Comparison of ENCODE assay signal across 8 cellular contexts in the genomic region with DNA sequence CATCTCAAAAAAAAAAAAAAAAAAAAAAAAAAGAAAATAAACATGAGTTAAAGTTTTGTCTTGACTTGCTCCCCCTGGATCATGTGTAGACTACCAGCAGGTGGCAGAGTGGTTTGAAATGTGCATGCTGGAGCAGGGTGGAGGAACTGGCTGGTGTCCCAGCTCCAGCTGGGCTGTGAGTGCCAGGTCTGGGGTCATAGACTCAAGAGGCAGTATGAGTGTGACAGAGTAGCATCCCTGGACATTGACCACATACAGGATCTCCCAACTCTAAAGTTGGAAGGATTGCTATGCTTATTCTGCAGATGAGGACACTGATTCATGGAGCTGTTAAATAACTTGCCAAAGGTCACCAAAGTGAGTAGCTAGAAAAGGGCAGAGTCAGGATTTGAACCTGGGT.
DNase-seq lines count a peak whose midpoint lies in the region; TF ChIP-seq lines count a peak whose summit lies in the region.

No MANE protein-coding gene starts in this region.

- no peaks in the 10 kb centered on the region for H3K9me3 ChIP-seq in HEK293 (ENCODE audit: control insufficient read depth, insufficient read depth, low read depth, low read length)
- H3K9me3 ChIP-seq in adipocyte (ENCODE audit: control insufficient read depth, low read length), result no peaks in the 10 kb centered on the region

- CTCF ChIA-PET in HEK293 (lab: Yijun Ruan, JAX), result interaction anchor here (0.6 to 1.2 kb wide), 5 partner anchors 10 to 213 kb away, joined by 3 to 4 read pairs (median 3); no protein-coding TSS in a partner anchor

- peak; percentile 63 for TF ChIP-seq CTCF in AG09309 (IDR thresholded peaks at IDR 0.05; ENCODE audit: control insufficient read depth, insufficient read depth, low read depth, low read length, missing control alignments)
- peak; percentile 25; the same call in 1 of the 2 replicates for TF ChIP-seq CTCF in HEK293 (tag by site-specific recombination; IDR thresholded peaks at IDR 0.05)

- H3K27me3 ChIP-seq in adipocyte (replicated peaks; ENCODE audit: control insufficient read depth, insufficient read depth, low read length), result peaks cover 7% of the 10 kb centered on the region

- peak; percentile 2 for DNase-seq in AG09309 (ENCODE audit: low read depth)
- DNase-seq in adipocyte (ENCODE audit: low read depth), result peak; percentile 28
- peak; percentile 76 for DNase-seq in iPS-NIHi11 (ENCODE audit: low spot score)
- no peak for DNase-seq in NCI-H146 treated with DMSO at 0.1 percent for 48 hours (lab: John Stamatoyannopoulos, UW; ENCODE audit: unreplicated experiment)
- DNase-seq in activated CD4-positive, alpha-beta T cell treated with anti-CD3 and anti-CD28 coated beads for 1 hour, result no peak
- DNase-seq in stimulated activated CD4-positive, alpha-beta T cell treated with anti-CD3 and anti-CD28 coated beads, Interleukin-4, amount 100 ng/mL, for 24 hours, result no peak
- DNase-seq in NK-92 (lab: John Stamatoyannopoulos, UW; ENCODE audit: unreplicated experiment), result no peak

- H3K4me3 ChIP-seq in AG09309 (ENCODE audit: control insufficient read depth, low read depth, low read length) (no peak overlapping the region), HEK293 (ENCODE audit: low read depth, low read length) (no peak overlapping the region), adipocyte (ENCODE audit: low read length) (no peak overlapping the region)

- no peak overlapping the region for H3K9ac ChIP-seq in adipocyte (ENCODE audit: low read length)

- POLR2A ChIA-PET in HEK293 (lab: Yijun Ruan, JAX), result no interaction called here

- H3K4me1 ChIP-seq in HEK293 (ENCODE audit: control insufficient read depth, insufficient read depth, low read length) (no peaks in the 10 kb centered on the region), adipocyte (ENCODE audit: control insufficient read depth, insufficient read depth, low read length) (no peaks in the 10 kb centered on the region)

- no peak overlapping the region for H3K27ac ChIP-seq in HEK293 (ENCODE audit: extremely low read depth, low read depth, low read length)

- H3K36me3 ChIP-seq in HEK293 (ENCODE audit: control insufficient read depth in 2 of 2, insufficient read depth in 1 of 2, low read length in 2 of 2), result no peaks in the 10 kb centered on the region
- no peaks in the 10 kb centered on the region for H3K36me3 ChIP-seq in adipocyte (ENCODE audit: control insufficient read depth, insufficient read depth, low read length, severe bottlenecking)

TF ChIP-seq in HEK293, 187 proteins besides CTCF, POLR2A, EP300 and RAD21:
- TF ChIP-seq ZNF112 (tag by site-specific recombination; IDR thresholded peaks at IDR 0.05), result no peak
- no peak for TF ChIP-seq ZEB2 (tag by site-specific recombination; IDR thresholded peaks at IDR 0.05)
- TF ChIP-seq, protein P1, sequence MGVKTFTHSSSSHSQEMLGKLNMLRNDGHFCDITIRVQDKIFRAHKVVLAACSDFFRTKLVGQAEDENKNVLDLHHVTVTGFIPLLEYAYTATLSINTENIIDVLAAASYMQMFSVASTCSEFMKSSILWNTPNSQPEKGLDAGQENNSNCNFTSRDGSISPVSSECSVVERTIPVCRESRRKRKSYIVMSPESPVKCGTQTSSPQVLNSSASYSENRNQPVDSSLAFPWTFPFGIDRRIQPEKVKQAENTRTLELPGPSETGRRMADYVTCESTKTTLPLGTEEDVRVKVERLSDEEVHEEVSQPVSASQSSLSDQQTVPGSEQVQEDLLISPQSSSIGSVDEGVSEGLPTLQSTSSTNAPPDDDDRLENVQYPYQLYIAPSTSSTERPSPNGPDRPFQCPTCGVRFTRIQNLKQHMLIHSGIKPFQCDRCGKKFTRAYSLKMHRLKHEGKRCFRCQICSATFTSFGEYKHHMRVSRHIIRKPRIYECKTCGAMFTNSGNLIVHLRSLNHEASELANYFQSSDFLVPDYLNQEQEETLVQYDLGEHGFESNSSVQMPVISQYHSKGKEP (tag by site-specific recombination; IDR thresholded peaks at IDR 0.05), result no peak
- no peak for TF ChIP-seq ZNF664 (tag by site-specific recombination; IDR thresholded peaks at IDR 0.05)
- TF ChIP-seq ZNF501 (tag by site-specific recombination; IDR thresholded peaks at IDR 0.05), result no peak
- TF ChIP-seq ZNF169 (tag by site-specific recombination; IDR thresholded peaks at IDR 0.05), result no peak
- no peak for TF ChIP-seq ZNF114 (tag by site-specific recombination; IDR thresholded peaks at IDR 0.05)
- TF ChIP-seq GLI2 (tag by site-specific recombination; IDR thresholded peaks at IDR 0.05; ENCODE audit: borderline replicate concordance, low read depth), result no peak
- TF ChIP-seq KLF9 (tag by site-specific recombination; IDR thresholded peaks at IDR 0.05; ENCODE audit: low read depth), result no peak
- TF ChIP-seq, protein P2, sequence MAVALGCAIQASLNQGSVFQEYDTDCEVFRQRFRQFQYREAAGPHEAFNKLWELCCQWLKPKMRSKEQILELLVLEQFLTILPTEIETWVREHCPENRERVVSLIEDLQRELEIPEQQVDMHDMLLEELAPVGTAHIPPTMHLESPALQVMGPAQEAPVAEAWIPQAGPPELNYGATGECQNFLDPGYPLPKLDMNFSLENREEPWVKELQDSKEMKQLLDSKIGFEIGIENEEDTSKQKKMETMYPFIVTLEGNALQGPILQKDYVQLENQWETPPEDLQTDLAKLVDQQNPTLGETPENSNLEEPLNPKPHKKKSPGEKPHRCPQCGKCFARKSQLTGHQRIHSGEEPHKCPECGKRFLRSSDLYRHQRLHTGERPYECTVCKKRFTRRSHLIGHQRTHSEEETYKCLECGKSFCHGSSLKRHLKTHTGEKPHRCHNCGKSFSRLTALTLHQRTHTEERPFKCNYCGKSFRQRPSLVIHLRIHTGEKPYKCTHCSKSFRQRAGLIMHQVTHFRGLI (tag by site-specific recombination; IDR thresholded peaks at IDR 0.05), result no peak
- TF ChIP-seq KLF1 (tag by site-specific recombination; IDR thresholded peaks at IDR 0.05), result no peak
- TF ChIP-seq ZNF785 (tag by site-specific recombination; IDR thresholded peaks at IDR 0.05), result no peak
- TF ChIP-seq, protein P3, sequence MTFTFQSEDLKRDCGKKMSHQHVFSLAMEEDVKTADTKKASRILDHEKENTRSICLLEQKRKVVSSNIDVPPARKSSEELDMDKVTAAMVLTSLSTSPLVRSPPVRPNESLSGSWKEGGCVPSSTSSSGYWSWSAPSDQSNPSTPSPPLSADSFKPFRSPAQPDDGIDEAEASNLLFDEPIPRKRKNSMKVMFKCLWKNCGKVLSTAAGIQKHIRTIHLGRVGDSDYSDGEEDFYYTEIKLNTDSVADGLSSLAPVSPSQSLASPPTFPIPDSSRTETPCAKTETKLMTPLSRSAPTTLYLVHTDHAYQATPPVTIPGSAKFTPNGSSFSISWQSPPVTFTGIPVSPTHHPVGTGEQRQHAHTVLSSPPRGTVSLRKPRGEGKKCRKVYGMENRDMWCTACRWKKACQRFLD (tag by site-specific recombination; IDR thresholded peaks at IDR 0.05), result no peak
- no peak for TF ChIP-seq ZNF37A (tag by site-specific recombination; IDR thresholded peaks at IDR 0.05)
- no peak for TF ChIP-seq ZNF548 (tag by site-specific recombination; IDR thresholded peaks at IDR 0.05)
- TF ChIP-seq, protein P4, sequence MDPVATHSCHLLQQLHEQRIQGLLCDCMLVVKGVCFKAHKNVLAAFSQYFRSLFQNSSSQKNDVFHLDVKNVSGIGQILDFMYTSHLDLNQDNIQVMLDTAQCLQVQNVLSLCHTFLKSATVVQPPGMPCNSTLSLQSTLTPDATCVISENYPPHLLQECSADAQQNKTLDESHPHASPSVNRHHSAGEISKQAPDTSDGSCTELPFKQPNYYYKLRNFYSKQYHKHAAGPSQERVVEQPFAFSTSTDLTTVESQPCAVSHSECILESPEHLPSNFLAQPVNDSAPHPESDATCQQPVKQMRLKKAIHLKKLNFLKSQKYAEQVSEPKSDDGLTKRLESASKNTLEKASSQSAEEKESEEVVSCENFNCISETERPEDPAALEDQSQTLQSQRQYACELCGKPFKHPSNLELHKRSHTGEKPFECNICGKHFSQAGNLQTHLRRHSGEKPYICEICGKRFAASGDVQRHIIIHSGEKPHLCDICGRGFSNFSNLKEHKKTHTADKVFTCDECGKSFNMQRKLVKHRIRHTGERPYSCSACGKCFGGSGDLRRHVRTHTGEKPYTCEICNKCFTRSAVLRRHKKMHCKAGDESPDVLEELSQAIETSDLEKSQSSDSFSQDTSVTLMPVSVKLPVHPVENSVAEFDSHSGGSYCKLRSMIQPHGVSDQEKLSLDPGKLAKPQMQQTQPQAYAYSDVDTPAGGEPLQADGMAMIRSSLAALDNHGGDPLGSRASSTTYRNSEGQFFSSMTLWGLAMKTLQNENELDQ (tag by site-specific recombination; IDR thresholded peaks at IDR 0.05; ENCODE audit: low read depth), result no peak
- TF ChIP-seq WT1 (tag by site-specific recombination; IDR thresholded peaks at IDR 0.05), result no peak
- no peak for TF ChIP-seq ZNF214 (tag by site-specific recombination; IDR thresholded peaks at IDR 0.05; ENCODE audit: borderline replicate concordance)

Comparison
In these comparisons a context has a peak if more than half of its experiments do, and no peak if none do; other contexts are left out.
1. DNase-seq: peak in AG09309 (single experiment), adipocyte (single experiment) and iPS-NIHi11 (single experiment); none in NCI-H146 treated with DMSO at 0.1 percent for 48 hours (single experiment), activated CD4-positive, alpha-beta T cell treated with anti-CD3 and anti-CD28 coated beads for 1 hour (single experiment), stimulated activated CD4-positive, alpha-beta T cell treated with anti-CD3 and anti-CD28 coated beads, Interleukin-4, amount 100 ng/mL, for 24 hours (single experiment) and NK-92 (single experiment).